9 cellular contexts compared by ENCODE assay signal in the genomic region with DNA sequence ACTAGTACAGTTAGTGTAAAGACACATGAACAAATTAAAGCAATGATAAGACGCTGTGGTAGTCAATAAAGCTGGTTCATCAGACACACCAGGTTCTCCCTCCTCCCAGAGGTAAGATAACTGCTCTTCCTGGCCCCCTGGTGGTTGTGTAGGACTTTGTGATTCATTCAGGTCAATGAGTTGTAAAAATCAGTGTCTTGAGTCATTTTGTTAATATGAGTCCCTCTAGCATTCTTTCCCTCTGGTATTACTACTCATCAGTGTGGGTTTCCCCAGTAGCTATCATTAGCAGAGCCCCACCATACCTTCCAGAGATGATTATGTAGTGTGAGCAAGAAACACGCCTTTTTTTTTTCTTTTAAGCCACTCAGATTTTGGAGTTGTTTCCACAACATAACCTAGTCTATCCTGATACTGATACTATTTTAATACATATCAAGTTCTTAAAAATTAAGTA. TPM values are rescaled to one million over a fixed set of nuclear protein-coding genes. Genes with fewer than 3 reads are reported as not detected.
A peak's percentile ranks its signal among the peaks of the same experiment; 100 is the strongest.
DNase-seq lines count a peak whose midpoint lies in the region; ATAC-seq, FAIRE-seq and TF ChIP-seq lines count a peak whose summit lies in the region.
"Had no signal": no experiment of that assay in that cellular context is flagged by ENCODE, and none has a peak within 500 bp of the region (broad histone marks: within the 10 kb centered on the region; RNA-seq: fewer than 3 reads in every experiment).

No MANE protein-coding gene starts in this region.

- peak; percentile 93 for FAIRE-seq in RCC 7860 (lab: Jason Lieb, UNC)

- no peak overlapping the region for H2AFZ ChIP-seq in fibroblast of lung (ENCODE audit: low read length)

- H3K4me1 Mint-ChIP-seq in activated T-cell treated with anti-CD3 and anti-CD28 coated beads, Interleukin-2, amount 50 U/mL, for 24 hours (ENCODE audit: low read depth): peaks cover 32% of the 10 kb centered on the region

- peak; percentile 33 for ATAC-seq in GM21423 (IDR thresholded peaks at IDR 0.05; ENCODE audit: unreplicated experiment)

- H3K27ac Mint-ChIP-seq in activated T-cell treated with anti-CD3 and anti-CD28 coated beads, Interleukin-2, amount 50 U/mL, for 24 hours: peak overlapping the region; percentile 82
- H3K27ac Mint-ChIP-seq: T-helper 1 cell treated with Interleukin-12 subunit alpha and Interleukin-12 subunit beta and Interleukin-4 antibody, amounts not matched to agents 30 μg/mL and 1 μg/mL, for 36 hours had no signal

- H3K79me2 ChIP-seq in fibroblast of lung (ENCODE audit: control insufficient read depth, insufficient read depth, low read length): peaks cover 10% of the 10 kb centered on the region

- no peak overlapping the region for H3K9ac ChIP-seq in fibroblast of lung (ENCODE audit: insufficient read depth, low read length)

- no peaks in the 10 kb centered on the region for H3K27me3 Mint-ChIP-seq in activated T-cell treated with anti-CD3 and anti-CD28 coated beads, Interleukin-2, amount 50 U/mL, for 24 hours

- H3K9me3 Mint-ChIP-seq in activated T-cell treated with anti-CD3 and anti-CD28 coated beads, Interleukin-2, amount 50 U/mL, for 24 hours: no peaks in the 10 kb centered on the region
- H3K9me3 Mint-ChIP-seq: T-helper 1 cell treated with Interleukin-12 subunit alpha and Interleukin-12 subunit beta and Interleukin-4 antibody, amounts not matched to agents 30 μg/mL and 1 μg/mL, for 36 hours had no signal

- H3K9me3 ChIP-seq in fibroblast of lung (ENCODE audit: control insufficient read depth, insufficient read depth, low read depth, low read length): no peaks in the 10 kb centered on the region
- H3K9me3 ChIP-seq in neutrophil: no peaks in the 10 kb centered on the region

- DNase-seq in CMK (ENCODE audit: low read depth): peak; percentile 45
- peak; percentile 90 for DNase-seq in LHCN-M2 (ENCODE audit: low read depth)
- peak; percentile 92 for DNase-seq in RCC 7860 (ENCODE audit: low spot score)
- peak; percentile 70 for DNase-seq in activated T-cell treated with anti-CD3 and anti-CD28 coated beads, Interleukin-2, amount 50 U/mL, for 24 hours
- peak; percentile 87 to 91 for DNase-seq in fibroblast of lung (ENCODE audit: low read depth in 2 of 2)
- peak; percentile 79 for DNase-seq in superior temporal gyrus (ENCODE audit: extremely low spot score)

- H3K4me1 ChIP-seq in fibroblast of lung (ENCODE audit: control insufficient read depth, extremely low read depth, insufficient read depth, low read length) (no peaks in the 10 kb centered on the region), neutrophil (ENCODE audit: control insufficient read depth in 1 of 2, insufficient read depth in 1 of 2, low read depth in 1 of 2, low read length in 1 of 2) (peaks cover 10 to 17% of the 10 kb centered on the region in 2 experiments)

- H3K27ac ChIP-seq in fibroblast of lung (ENCODE audit: insufficient read depth, low read length): no peak overlapping the region
- H3K27ac ChIP-seq in neutrophil: no peak overlapping the region

- H3K36me3 ChIP-seq in fibroblast of lung (ENCODE audit: control insufficient read depth, insufficient read depth, low read length) (no peaks in the 10 kb centered on the region), neutrophil (no peaks in the 10 kb centered on the region)

- H3K4me3 Mint-ChIP-seq in activated T-cell treated with anti-CD3 and anti-CD28 coated beads, Interleukin-2, amount 50 U/mL, for 24 hours: peak overlapping the region; percentile 47
- H3K4me3 Mint-ChIP-seq: T-helper 1 cell treated with Interleukin-12 subunit alpha and Interleukin-12 subunit beta and Interleukin-4 antibody, amounts not matched to agents 30 μg/mL and 1 μg/mL, for 36 hours had no signal

- peaks cover 13% of the 10 kb centered on the region for H3K36me3 Mint-ChIP-seq in activated T-cell treated with anti-CD3 and anti-CD28 coated beads, Interleukin-2, amount 50 U/mL, for 24 hours (ENCODE audit: low read depth)

- H3K4me2 ChIP-seq in fibroblast of lung (ENCODE audit: extremely low read depth, insufficient read depth, low read length): no peak overlapping the region

- H3K4me3 ChIP-seq in fibroblast of lung (replicated peaks in 1 of 4; ENCODE audit: control extremely low read depth in 1 of 4, insufficient read depth in 1 of 4, low read depth in 3 of 4, low read length in 4 of 4): no peak overlapping the region
- no peak overlapping the region for H3K4me3 ChIP-seq in neutrophil (ENCODE audit: low read depth in 1 of 2, low read length in 1 of 2)

- TF ChIP-seq CTCF in fibroblast of lung (conservative IDR thresholded peaks at IDR 0.05 in 1 of 2, IDR thresholded peaks at IDR 0.05 in 1 of 2; ENCODE audit: low read depth in 1 of 2, low read length in 2 of 2): peak; percentile 82 to 83
- peak; percentile 38 for TF ChIP-seq CTCF in neutrophil (IDR thresholded peaks at IDR 0.05)

- no peaks in the 10 kb centered on the region for H4K20me1 ChIP-seq in fibroblast of lung (ENCODE audit: control insufficient read depth, extremely low read depth, insufficient read depth, low read length)

- no peaks in the 10 kb centered on the region for H3K27me3 ChIP-seq in fibroblast of lung (ENCODE audit: control insufficient read depth, insufficient read depth, low read length)
- no peaks in the 10 kb centered on the region for H3K27me3 ChIP-seq in neutrophil

RNA-seq across cellular contexts. Expression of a gene that starts 3.6 kb away (rescaled TPM):
- 18.1 and 25.6 TPM in 2 replicates for total RNA-seq in LHCN-M2 (2014; rRNA removed)
- 16.9 TPM for polyA plus RNA-seq in LHCN-M2 (2012)
- 26.7 and 30.7 TPM in 2 replicates for total RNA-seq in fibroblast of lung
- polyA plus RNA-seq in fibroblast of lung: 25.3 and 27.0 TPM in 2 replicates
- polyA plus RNA-seq in fibroblast of lung (2012): 17.4 and 20.4 TPM in 2 replicates
- polyA minus RNA-seq in fibroblast of lung (ENCODE audit: low replicate concordance): 23.7 and 26.6 TPM in 2 replicates

RNA-seq across cellular contexts. Expression of a gene that starts 35.6 kb away (rescaled TPM):
- not detected in 2 replicates for total RNA-seq in LHCN-M2 (2014; rRNA removed)
- polyA plus RNA-seq in LHCN-M2 (2012): not detected
- not detected in 2 replicates for total RNA-seq in fibroblast of lung
- polyA plus RNA-seq in fibroblast of lung: not detected in 2 replicates
- polyA plus RNA-seq in fibroblast of lung (2012): not detected in 2 replicates
- not detected in 2 replicates for polyA minus RNA-seq in fibroblast of lung (ENCODE audit: low replicate concordance)

RNA-seq across cellular contexts. Expression of a gene that starts 46.1 kb away (rescaled TPM):
- total RNA-seq in LHCN-M2 (2014; rRNA removed) (25.6 and 34.7 TPM in 2 replicates), fibroblast of lung (32.4 and 37.3 TPM in 2 replicates)
- polyA plus RNA-seq in LHCN-M2 (2012): 28.5 TPM
- 37.1 and 44.9 TPM in 2 replicates for polyA plus RNA-seq in fibroblast of lung
- polyA plus RNA-seq in fibroblast of lung (2012): 30.9 and 51.7 TPM in 2 replicates
- polyA minus RNA-seq in fibroblast of lung (ENCODE audit: low replicate concordance): 34.8 and 52.2 TPM in 2 replicates

RNA-seq across cellular contexts. Expression of a gene that starts 52.1 kb away (rescaled TPM):
- 197 and 219 TPM in 2 replicates for total RNA-seq in LHCN-M2 (2014; rRNA removed)
- polyA plus RNA-seq in LHCN-M2 (2012): 164 TPM
- 138 and 190 TPM in 2 replicates for total RNA-seq in fibroblast of lung
- 201 and 254 TPM in 2 replicates for polyA plus RNA-seq in fibroblast of lung
- polyA plus RNA-seq in fibroblast of lung (2012): 132 and 153 TPM in 2 replicates
- polyA minus RNA-seq in fibroblast of lung (ENCODE audit: low replicate concordance): 215 and 258 TPM in 2 replicates

RNA-seq across cellular contexts. Expression of a gene that starts 59.5 kb away (rescaled TPM):
- total RNA-seq in LHCN-M2 (2014; rRNA removed): not detected in 2 replicates
- polyA plus RNA-seq in LHCN-M2 (2012): 0.33 TPM
- total RNA-seq in fibroblast of lung: under 0.01 and 0.33 TPM in 2 replicates
- polyA plus RNA-seq in fibroblast of lung: 0.03 and 0.07 TPM in 2 replicates
- polyA plus RNA-seq in fibroblast of lung (2012): 0.53 and 0.71 TPM in 2 replicates
- polyA minus RNA-seq in fibroblast of lung (ENCODE audit: low replicate concordance): 0.75 TPM in 1 of 2 replicates, not detected in the other
